In the genomic region with DNA sequence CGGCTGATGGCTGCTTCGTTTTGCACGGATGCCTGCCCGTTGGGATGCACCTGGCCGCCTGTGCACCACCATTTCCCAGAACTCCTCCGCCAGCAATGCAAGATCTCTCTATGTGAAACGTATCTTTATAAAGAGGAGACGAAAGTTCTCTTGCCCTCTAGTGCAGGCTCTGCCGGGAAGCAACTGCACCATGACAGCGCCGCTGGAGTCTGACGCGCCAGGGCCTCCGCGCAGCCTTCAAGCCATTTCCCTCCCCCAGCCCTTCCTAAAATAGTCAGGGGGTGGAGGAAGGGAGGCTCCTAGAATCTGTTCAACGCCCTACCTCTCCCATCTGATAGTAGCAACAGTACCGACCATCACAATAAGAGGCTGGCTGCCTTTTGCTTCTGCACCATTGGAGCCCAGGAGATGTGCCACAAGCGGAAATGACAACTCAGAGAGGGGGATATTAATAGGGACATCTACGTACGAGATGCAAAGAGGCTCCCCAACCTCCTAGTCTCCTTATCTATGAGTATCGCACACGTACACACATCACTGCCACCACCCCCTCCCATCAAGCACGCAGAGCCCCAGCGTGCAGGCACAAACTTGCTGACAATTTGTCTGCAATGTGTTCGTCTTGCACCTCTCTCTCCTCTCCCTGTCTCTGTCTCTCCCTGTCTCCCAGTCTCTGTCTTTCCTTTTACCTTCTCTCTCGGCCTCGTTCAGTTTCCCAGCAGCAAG, we compare ENCODE assay signal across 8 cellular contexts. TPM values are rescaled to one million over a fixed set of nuclear protein-coding genes. Genes with fewer than 3 reads are reported as not detected.
DNase-seq lines count a peak whose midpoint lies in the region; ATAC-seq and TF ChIP-seq lines count a peak whose summit lies in the region.

No MANE protein-coding gene starts in this region.

- H3K4me3 Mint-ChIP-seq in CD8-positive, alpha-beta T cell: peak overlapping the region; percentile 89
- peak overlapping the region; percentile 72 for H3K4me3 Mint-ChIP-seq in activated T-helper 1 cell treated with anti-CD3 and anti-CD28 coated beads, Interleukin-12 subunit alpha, Interleukin-12 subunit beta, Interleukin-2, Interleukin-4 antibody, amounts not matched to agents 30 ng/mL and 10 ng/mL and 1 ng/mL, durations not matched to agents 14 hours and 24 hours and 36 hours

- no peaks in the 10 kb centered on the region for H3F3A ChIP-seq in PC-3 (ENCODE audit: low read length, unreplicated experiment)

- no peaks in the 10 kb centered on the region for H3K27me3 ChIP-seq in CD8-positive, alpha-beta T cell (ENCODE audit: insufficient read depth, low read length)
- peaks cover 39% of the 10 kb centered on the region for H3K27me3 ChIP-seq in H7 (ENCODE audit: control insufficient read depth, insufficient read depth, low read length)
- no peaks in the 10 kb centered on the region for H3K27me3 ChIP-seq in neutrophil
- peaks cover 59% of the 10 kb centered on the region for H3K27me3 ChIP-seq in PC-3 (ENCODE audit: low read length)

- H3K4me1 ChIP-seq in CD8-positive, alpha-beta T cell (ENCODE audit: insufficient read depth, low read length): no peaks in the 10 kb centered on the region
- H3K4me1 ChIP-seq in neutrophil (ENCODE audit: control insufficient read depth in 1 of 2, insufficient read depth in 1 of 2, low read depth in 1 of 2, low read length in 1 of 2) (peaks cover 86 to 92% of the 10 kb centered on the region in 2 experiments), PC-3 (ENCODE audit: insufficient read depth, low read length) (no peaks in the 10 kb centered on the region)

- H3K9ac ChIP-seq in PC-3 (ENCODE audit: low read length): no peak overlapping the region

- peak overlapping the region; percentile 93 for H3K27ac Mint-ChIP-seq in CD8-positive, alpha-beta T cell
- H3K27ac Mint-ChIP-seq in activated T-helper 1 cell treated with anti-CD3 and anti-CD28 coated beads, Interleukin-12 subunit alpha, Interleukin-12 subunit beta, Interleukin-2, Interleukin-4 antibody, amounts not matched to agents 30 ng/mL and 10 ng/mL and 1 ng/mL, durations not matched to agents 14 hours and 24 hours and 36 hours: no peak overlapping the region

- no TSS peak for BruUV-seq in PC-3 (replicated peaks; lab: Mats Ljungman, UMichigan)

- H3K9me3 Mint-ChIP-seq in CD8-positive, alpha-beta T cell: no peaks in the 10 kb centered on the region
- no peaks in the 10 kb centered on the region for H3K9me3 Mint-ChIP-seq in activated T-helper 1 cell treated with anti-CD3 and anti-CD28 coated beads, Interleukin-12 subunit alpha, Interleukin-12 subunit beta, Interleukin-2, Interleukin-4 antibody, amounts not matched to agents 30 ng/mL and 10 ng/mL and 1 ng/mL, durations not matched to agents 14 hours and 24 hours and 36 hours

- no peak overlapping the region for H2AFZ ChIP-seq in PC-3 (ENCODE audit: low read length)

- H4K20me1 ChIP-seq in PC-3 (ENCODE audit: low read length): no peaks in the 10 kb centered on the region

- H3K4me1 Mint-ChIP-seq in CD8-positive, alpha-beta T cell (ENCODE audit: low read depth): peaks cover 23% of the 10 kb centered on the region
- peaks cover 17% of the 10 kb centered on the region for H3K4me1 Mint-ChIP-seq in activated T-helper 1 cell treated with anti-CD3 and anti-CD28 coated beads, Interleukin-12 subunit alpha, Interleukin-12 subunit beta, Interleukin-2, Interleukin-4 antibody, amounts not matched to agents 30 ng/mL and 10 ng/mL and 1 ng/mL, durations not matched to agents 14 hours and 24 hours and 36 hours (ENCODE audit: low read depth)

- POLR2A ChIA-PET in CD8-positive, alpha-beta T cell (lab: Charles Lee): no interaction called here
- POLR2A ChIA-PET in PC-3 (lab: Charles Lee; ENCODE audit: unreplicated experiment): no interaction called here

- DNase-seq in CD8-positive, alpha-beta T cell: peak in 2 of 7 experiments; percentile 8 to 53
- peak; percentile 56 for DNase-seq in H7
- no peak for DNase-seq in activated T-helper 1 cell treated with anti-CD3 and anti-CD28 coated beads, Interleukin-12 subunit alpha, Interleukin-12 subunit beta, Interleukin-2, Interleukin-4 antibody, amounts not matched to agents 30 ng/mL and 10 ng/mL and 1 ng/mL, durations not matched to agents 14 hours and 24 hours and 36 hours (ENCODE audit: low spot score)
- DNase-seq in Right ventricle myocardium superior: peak; percentile 56
- no peak for DNase-seq in NCI-H2107 treated with DMSO at 0.1 percent for 48 hours (lab: John Stamatoyannopoulos, UW; ENCODE audit: unreplicated experiment)
- DNase-seq in PC-3: no peak

- ATAC-seq in CD8-positive, alpha-beta T cell: peak; percentile 71
- ATAC-seq in Right ventricle myocardium superior (ENCODE audit: poor library complexity) (peak; percentile 79), PC-3 (no peak), HG02973 (IDR thresholded peaks at IDR 0.05; ENCODE audit: unreplicated experiment) (no peak)

- peak overlapping the region; percentile 63 for H3K27ac ChIP-seq in CD8-positive, alpha-beta T cell (ENCODE audit: low read depth, low read length)
- H3K27ac ChIP-seq in neutrophil: peak overlapping the region; percentile 88
- H3K27ac ChIP-seq in PC-3 (ENCODE audit: low read length): no peak overlapping the region

- no peaks in the 10 kb centered on the region for H3K36me3 ChIP-seq in CD8-positive, alpha-beta T cell (ENCODE audit: insufficient read depth, low read length)
- H3K36me3 ChIP-seq in H7 (replicated peaks; ENCODE audit: control insufficient read depth, insufficient read depth, low read length): no peaks in the 10 kb centered on the region
- no peaks in the 10 kb centered on the region for H3K36me3 ChIP-seq in neutrophil
- no peaks in the 10 kb centered on the region for H3K36me3 ChIP-seq in PC-3 (ENCODE audit: low read depth, low read length)

- peaks cover 34% of the 10 kb centered on the region for H3K27me3 Mint-ChIP-seq in CD8-positive, alpha-beta T cell (ENCODE audit: low read depth)
- peaks cover 48% of the 10 kb centered on the region for H3K27me3 Mint-ChIP-seq in activated T-helper 1 cell treated with anti-CD3 and anti-CD28 coated beads, Interleukin-12 subunit alpha, Interleukin-12 subunit beta, Interleukin-2, Interleukin-4 antibody, amounts not matched to agents 30 ng/mL and 10 ng/mL and 1 ng/mL, durations not matched to agents 14 hours and 24 hours and 36 hours (ENCODE audit: insufficient read depth)

- H3K79me2 ChIP-seq in PC-3 (ENCODE audit: low read length): no peaks in the 10 kb centered on the region

- TF ChIP-seq CTCF in CD8-positive, alpha-beta T cell (IDR thresholded peaks at IDR 0.05): no peak
- TF ChIP-seq CTCF in neutrophil (IDR thresholded peaks at IDR 0.05) (no peak), PC-3 (conservative IDR thresholded peaks at IDR 0.05; ENCODE audit: low read depth, low read length) (no peak)

- no peak overlapping the region for H3K4me2 ChIP-seq in PC-3 (ENCODE audit: low read length)

- H3K9me2 ChIP-seq in PC-3 (replicated peaks; ENCODE audit: low read length): no peaks in the 10 kb centered on the region

- CTCF ChIA-PET in CD8-positive, alpha-beta T cell (lab: Charles Lee): no interaction called here
- CTCF ChIA-PET in PC-3 (lab: Charles Lee): no interaction called here

- H3K9me3 ChIP-seq in CD8-positive, alpha-beta T cell (ENCODE audit: low read length): no peaks in the 10 kb centered on the region
- H3K9me3 ChIP-seq in neutrophil (no peaks in the 10 kb centered on the region), PC-3 (ENCODE audit: low read length) (no peaks in the 10 kb centered on the region)

- intact Hi-C loops in CD8-positive, alpha-beta T cell (cut with DNase I, micrococcal nuclease): no loop called here
- intact Hi-C loops in activated T-helper 1 cell treated with anti-CD3 and anti-CD28 coated beads, Interleukin-12 subunit alpha, Interleukin-12 subunit beta, Interleukin-2, Interleukin-4 antibody, amounts not matched to agents 30 ng/mL and 10 ng/mL and 1 ng/mL, durations not matched to agents 14 hours and 24 hours and 36 hours (cut with micrococcal nuclease): no loop called here
- intact Hi-C loops in Right ventricle myocardium superior (cut with DNase I) (no loop called here), PC-3 (cut with micrococcal nuclease) (no loop called here)

- H3K4me3 ChIP-seq in CD8-positive, alpha-beta T cell (ENCODE audit: low read depth, low read length): peak overlapping the region; percentile 33
- H3K4me3 ChIP-seq in H7 (ENCODE audit: insufficient read depth, low read depth, low read length) (peak overlapping the region; percentile 43), neutrophil (ENCODE audit: low read depth in 1 of 2, low read length in 1 of 2) (peak overlapping the region; percentile 86 to 98), PC-3 (ENCODE audit: low read length) (no peak overlapping the region)

- no peaks in the 10 kb centered on the region for H3K36me3 Mint-ChIP-seq in CD8-positive, alpha-beta T cell
- no peaks in the 10 kb centered on the region for H3K36me3 Mint-ChIP-seq in activated T-helper 1 cell treated with anti-CD3 and anti-CD28 coated beads, Interleukin-12 subunit alpha, Interleukin-12 subunit beta, Interleukin-2, Interleukin-4 antibody, amounts not matched to agents 30 ng/mL and 10 ng/mL and 1 ng/mL, durations not matched to agents 14 hours and 24 hours and 36 hours (ENCODE audit: low read depth)

RNA-seq across cellular contexts. Expression of gene SYNE1, which starts 1.1 kb away (rescaled TPM):
- total RNA-seq in CD8-positive, alpha-beta T cell: 10 to 100 TPM; 88.2 to 90.2 TPM
- total RNA-seq in H7 (2014; rRNA removed; shearing (Covaris generic)): 1.4 and 2.5 TPM in 2 replicates
- total RNA-seq in activated T-helper 1 cell treated with anti-CD3 and anti-CD28 coated beads, Interleukin-12 subunit alpha, Interleukin-12 subunit beta, Interleukin-2, Interleukin-4 antibody, amounts not matched to agents 30 ng/mL and 10 ng/mL and 1 ng/mL, durations not matched to agents 14 hours and 24 hours and 36 hours: 14.5 and 16.0 TPM in 2 replicates
- total RNA-seq in Right ventricle myocardium superior: 80.1 TPM
- total RNA-seq in PC-3 (2014; rRNA removed): 11.6 and 16.7 TPM in 2 replicates

Comparison
In these comparisons a context has a peak if more than half of its experiments do, and no peak if none do; other contexts are left out.
1. ATAC-seq: peak in CD8-positive, alpha-beta T cell (single experiment) and Right ventricle myocardium superior (single experiment); none in PC-3 (single experiment) and HG02973 (single experiment).
2. DNase-seq: peak in H7 (single experiment) and Right ventricle myocardium superior (single experiment); none in activated T-helper 1 cell treated with anti-CD3 and anti-CD28 coated beads, Interleukin-12 subunit alpha, Interleukin-12 subunit beta, Interleukin-2, Interleukin-4 antibody, amounts not matched to agents 30 ng/mL and 10 ng/mL and 1 ng/mL, durations not matched to agents 14 hours and 24 hours and 36 hours (single experiment), NCI-H2107 treated with DMSO at 0.1 percent for 48 hours (single experiment) and PC-3 (single experiment).